Comparison of ENCODE assay signal across 9 cellular contexts in genomic region chr1:100452641-100453040, GRCh38.
DNase-seq lines count a peak whose midpoint lies in the region; ATAC-seq and TF ChIP-seq lines count a peak whose summit lies in the region.
"Had no signal": no experiment of that assay in that cellular context is flagged by ENCODE, and none has a peak within 500 bp of the region (broad histone marks: within the 10 kb centered on the region; RNA-seq: fewer than 3 reads in every experiment).

No MANE protein-coding gene starts in this region.

- H3K27me3 Mint-ChIP-seq in T-helper 1 cell treated with Interleukin-12 subunit alpha and Interleukin-12 subunit beta and Interleukin-4 antibody, amounts not matched to agents 30 μg/mL and 1 μg/mL, for 36 hours (ENCODE audit: low read depth) = no peaks in the 10 kb centered on the region
- no peaks in the 10 kb centered on the region for H3K27me3 Mint-ChIP-seq in natural killer cell (ENCODE audit: low read depth in 2 of 2)
- H3K27me3 Mint-ChIP-seq in CD14-positive monocyte (ENCODE audit: low read depth in 3 of 3) = no peaks in the 10 kb centered on the region

- H3K4me3 Mint-ChIP-seq in T-helper 1 cell treated with Interleukin-12 subunit alpha and Interleukin-12 subunit beta and Interleukin-4 antibody, amounts not matched to agents 30 μg/mL and 1 μg/mL, for 36 hours = no peak overlapping the region
- H3K4me3 Mint-ChIP-seq in natural killer cell = no peak overlapping the region
- no peak overlapping the region for H3K4me3 Mint-ChIP-seq in CD14-positive monocyte

- TF ChIP-seq CTCF in natural killer cell (IDR thresholded peaks at IDR 0.05) (no peak), CD14-positive monocyte (IDR thresholded peaks at IDR 0.05) (no peak)

- intact Hi-C loops in natural killer cell (cut with micrococcal nuclease) (no loop called here), CD14-positive monocyte (cut with micrococcal nuclease) (no loop called here)

- peaks cover 70% of the 10 kb centered on the region for H3K36me3 Mint-ChIP-seq in T-helper 1 cell treated with Interleukin-12 subunit alpha and Interleukin-12 subunit beta and Interleukin-4 antibody, amounts not matched to agents 30 μg/mL and 1 μg/mL, for 36 hours (ENCODE audit: low read depth)
- no peaks in the 10 kb centered on the region for H3K36me3 Mint-ChIP-seq in natural killer cell
- peaks cover 34 to 41% of the 10 kb centered on the region in 2 donors for H3K36me3 Mint-ChIP-seq in CD14-positive monocyte

- no peak for DNase-seq in activated CD4-positive, CD25-positive, alpha-beta regulatory T cell (lab: John Stamatoyannopoulos, UW)
- DNase-seq in natural killer cell = no peak
- no peak for DNase-seq in CD14-positive monocyte (ENCODE audit: low spot score)
- no peak for DNase-seq in putamen (ENCODE audit: low spot score)
- DNase-seq: PC-9 had no signal

- H3K9me3 Mint-ChIP-seq in T-helper 1 cell treated with Interleukin-12 subunit alpha and Interleukin-12 subunit beta and Interleukin-4 antibody, amounts not matched to agents 30 μg/mL and 1 μg/mL, for 36 hours = peaks cover 10% of the 10 kb centered on the region
- no peaks in the 10 kb centered on the region for H3K9me3 Mint-ChIP-seq in natural killer cell
- H3K9me3 Mint-ChIP-seq in CD14-positive monocyte = peaks cover 0 to 2% (median 0%) of the 10 kb centered on the region in 7 donors

- peak; percentile 77 to 85 for ATAC-seq in activated CD4-positive, CD25-positive, alpha-beta regulatory T cell treated with anti-CD3 and anti-CD28 coated beads, Interleukin-2, amount 50 U/mL, for 24 hours
- ATAC-seq in HG02798 (IDR thresholded peaks at IDR 0.05; ENCODE audit: poor library complexity, unreplicated experiment) (peak; percentile 79), natural killer cell (peak; percentile 83 to 86 (median 84)), GM19467 (IDR thresholded peaks at IDR 0.05; ENCODE audit: unreplicated experiment) (no peak)

- peaks cover 72% of the 10 kb centered on the region for H3K4me1 Mint-ChIP-seq in T-helper 1 cell treated with Interleukin-12 subunit alpha and Interleukin-12 subunit beta and Interleukin-4 antibody, amounts not matched to agents 30 μg/mL and 1 μg/mL, for 36 hours (ENCODE audit: low read depth)
- H3K4me1 Mint-ChIP-seq in natural killer cell = peaks cover 5 to 8% of the 10 kb centered on the region in 2 donors
- H3K4me1 Mint-ChIP-seq in CD14-positive monocyte = peaks cover 10% of the 10 kb centered on the region

- peak overlapping the region; percentile 93 for H3K27ac Mint-ChIP-seq in T-helper 1 cell treated with Interleukin-12 subunit alpha and Interleukin-12 subunit beta and Interleukin-4 antibody, amounts not matched to agents 30 μg/mL and 1 μg/mL, for 36 hours
- peak overlapping the region; percentile 56 to 75 for H3K27ac Mint-ChIP-seq in natural killer cell
- no peak overlapping the region for H3K27ac Mint-ChIP-seq in CD14-positive monocyte

Comparison
In these comparisons a context has a peak if more than half of its experiments do, and no peak if none do; other contexts are left out.
1. H3K27ac Mint-ChIP-seq: peak in T-helper 1 cell treated with Interleukin-12 subunit alpha and Interleukin-12 subunit beta and Interleukin-4 antibody, amounts not matched to agents 30 μg/mL and 1 μg/mL, for 36 hours (single experiment) and natural killer cell (2 of 2); none in CD14-positive monocyte (0 of 7).